Comparison of ENCODE assay signal across 19 cellular contexts in the genomic region with DNA sequence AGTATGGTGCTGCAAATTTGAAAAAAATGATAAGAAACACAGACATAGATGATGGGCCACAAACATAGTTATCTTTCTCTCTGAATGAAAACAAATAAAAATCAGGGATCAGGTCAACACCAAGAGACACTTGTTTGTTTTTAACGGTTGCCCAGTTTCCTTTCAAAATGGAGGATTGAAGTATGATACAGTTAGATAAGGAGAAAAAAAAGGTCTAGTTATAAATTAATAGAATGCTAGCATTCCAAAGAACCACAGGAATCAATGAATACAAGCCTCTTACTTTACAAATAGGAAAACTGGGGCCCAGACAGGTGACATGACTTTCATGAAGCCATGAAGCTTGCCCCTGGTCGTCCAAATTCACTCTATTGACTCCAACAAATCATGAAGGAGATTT.
"Had no signal": no experiment of that assay in that cellular context is flagged by ENCODE, and none has a peak within 500 bp of the region (broad histone marks: within the 10 kb centered on the region; RNA-seq: fewer than 3 reads in every experiment).

No MANE protein-coding gene starts in this region.

- H3K4me1 Mint-ChIP-seq: naive thymus-derived CD8-positive, alpha-beta T cell had no signal

- H3K27me3 Mint-ChIP-seq: dendritic cell treated with granulocyte-macrophage colony-stimulating factor and Interleukin-4, amounts not matched to agents 40 ng/mL and 50 ng/mL, for 4 days had no signal

- H3K36me3 ChIP-seq: heart left ventricle, neutrophil had no signal

- H3K27ac ChIP-seq: foreskin keratinocyte, heart left ventricle, neutrophil had no signal

- FAIRE-seq: colon, islet of Langerhans, urothelium cell line had no signal

- H3K4me2 ChIP-seq: smooth muscle cell had no signal

- H3K4me3 Mint-ChIP-seq: dendritic cell treated with granulocyte-macrophage colony-stimulating factor and Interleukin-4, amounts not matched to agents 40 ng/mL and 50 ng/mL, for 4 days; naive thymus-derived CD8-positive, alpha-beta T cell had no signal

- H3K27me3 ChIP-seq: foreskin keratinocyte, heart left ventricle, neutrophil had no signal

- H3K9me3 Mint-ChIP-seq: dendritic cell treated with granulocyte-macrophage colony-stimulating factor and Interleukin-4, amounts not matched to agents 40 ng/mL and 50 ng/mL, for 4 days; naive thymus-derived CD8-positive, alpha-beta T cell had no signal

- DNase-seq: cerebellar nuclear complex; erythroblast; foreskin keratinocyte; heart left ventricle; hypothalamus; left ventricle myocardium superior; mucosa of descending colon; naive thymus-derived CD8-positive, alpha-beta T cell; posterior cingulate gyrus; right cardiac atrium; stimulated activated CD4-positive, alpha-beta T cell treated with anti-CD3 and anti-CD28 coated beads, Interleukin-2, amount 100 ng/mL, for 48 hours; stimulated activated naive CD4-positive, alpha-beta T cell treated with Interleukin-2 at 50 U/mL for 16 hours; trophoblast cell had no signal

- H3K36me3 Mint-ChIP-seq: naive thymus-derived CD8-positive, alpha-beta T cell had no signal

- ATAC-seq: foreskin keratinocyte; heart left ventricle; left ventricle myocardium superior; mucosa of descending colon; naive thymus-derived CD8-positive, alpha-beta T cell; right cardiac atrium had no signal

- H3K4me3 ChIP-seq: heart left ventricle, mucosa of descending colon, smooth muscle cell had no signal

- H3K9me3 ChIP-seq: heart left ventricle, mucosa of descending colon, neutrophil had no signal

- H3K27ac Mint-ChIP-seq: dendritic cell treated with granulocyte-macrophage colony-stimulating factor and Interleukin-4, amounts not matched to agents 40 ng/mL and 50 ng/mL, for 4 days; naive thymus-derived CD8-positive, alpha-beta T cell had no signal

- H3K4me1 ChIP-seq: foreskin keratinocyte had no signal
